Comparison of ENCODE assay signal across 10 cellular contexts in genomic region chr14:103593577-103593976, GRCh38. TPM values are rescaled to one million over a fixed set of nuclear protein-coding genes. Genes with fewer than 3 reads are reported as not detected.
DNase-seq lines count a peak whose midpoint lies in the region; ATAC-seq and TF ChIP-seq lines count a peak whose summit lies in the region.
"Had no signal": no experiment of that assay in that cellular context is flagged by ENCODE, and none has a peak within 500 bp of the region (broad histone marks: within the 10 kb centered on the region; RNA-seq: fewer than 3 reads in every experiment).

No MANE protein-coding gene starts in this region.

- H3K9me3 ChIP-seq in left ventricle myocardium inferior (replicated peaks) (no peaks in the 10 kb centered on the region), mammary epithelial cell (replicated peaks; ENCODE audit: insufficient read depth, low read length) (no peaks in the 10 kb centered on the region)
- H3K9me3 ChIP-seq: BLaER1 treated with 17β-estradiol and CSF1 and Interleukin-3, amounts not matched to agents 10 nM and 100 nM had no signal

- intact Hi-C loops in left ventricle myocardium inferior (cut with micrococcal nuclease): no loop called here
- intact Hi-C loops in Right ventricle myocardium superior (cut with DNase I): no loop called here
- intact Hi-C loops in mammary epithelial cell (cut with micrococcal nuclease): no loop called here

- H3K9ac ChIP-seq in mammary epithelial cell (ENCODE audit: insufficient read depth, low read length): no peak overlapping the region
- H3K9ac ChIP-seq: BLaER1 treated with 17β-estradiol and CSF1 and Interleukin-3, amounts not matched to agents 10 nM and 100 nM had no signal

- H3K27ac ChIP-seq in left ventricle myocardium inferior (replicated peaks): peak overlapping the region; percentile 80
- peak overlapping the region; percentile 43 for H3K27ac ChIP-seq in mammary epithelial cell (ENCODE audit: insufficient read depth, low read depth, low read length)
- H3K27ac ChIP-seq: BLaER1 treated with 17β-estradiol and CSF1 and Interleukin-3, amounts not matched to agents 10 nM and 100 nM had no signal

- BruUV-seq in mammary epithelial cell (replicated peaks; lab: Mats Ljungman, UMichigan): no TSS peak

- H3K79me2 ChIP-seq in mammary epithelial cell (ENCODE audit: insufficient read depth, low read length): no peaks in the 10 kb centered on the region

- dilution Hi-C loops in mammary epithelial cell (cut with HindIII; ENCODE audit: low sequenced_read_pairs): loop anchor here (5.0 kb wide), 3 partner anchors 69 to 99 kb away; no protein-coding TSS in a partner anchor

- CTCF ChIA-PET in mammary epithelial cell (lab: Charles Lee; ENCODE audit: low non-redundant PET): no interaction called here

- ATAC-seq in Right ventricle myocardium superior (ENCODE audit: poor library complexity) (no peak), HG03095 (IDR thresholded peaks at IDR 0.05; ENCODE audit: unreplicated experiment) (peak; percentile 96), omental fat pad (ENCODE audit: low FRiP score) (no peak)
- ATAC-seq: K562 had no signal

- H3K27me3 ChIP-seq in left ventricle myocardium inferior (ENCODE audit: low read depth) (no peaks in the 10 kb centered on the region), mammary epithelial cell (ENCODE audit: insufficient read depth, low read length) (no peaks in the 10 kb centered on the region)
- H3K27me3 ChIP-seq: BLaER1 treated with 17β-estradiol and CSF1 and Interleukin-3, amounts not matched to agents 10 nM and 100 nM had no signal

- peaks cover 34% of the 10 kb centered on the region for H3K4me1 ChIP-seq in left ventricle myocardium inferior
- H3K4me1 ChIP-seq in mammary epithelial cell (ENCODE audit: insufficient read depth, low read length): peaks cover 37% of the 10 kb centered on the region

- in situ Hi-C loops in mammary epithelial cell (cut with MboI; ENCODE audit: low sequenced_read_pairs in 2 of 2): no loop called here

- DNase-seq in left ventricle myocardium inferior (no peak), Right ventricle myocardium superior (no peak), mammary epithelial cell (no peak), omental fat pad (ENCODE audit: low spot score) (no peak), NCI-H774 (lab: John Stamatoyannopoulos, UW) (no peak), ureter (ENCODE audit: low spot score) (no peak), NCI-H226 (no peak)

- H4K20me1 ChIP-seq in mammary epithelial cell (ENCODE audit: insufficient read depth, low read length): no peaks in the 10 kb centered on the region

- H3K36me3 ChIP-seq in left ventricle myocardium inferior (peaks cover 20% of the 10 kb centered on the region), mammary epithelial cell (ENCODE audit: insufficient read depth, low read length) (no peaks in the 10 kb centered on the region)

- no peak overlapping the region for H2AFZ ChIP-seq in mammary epithelial cell (ENCODE audit: low read depth, low read length)

- H3K4me2 ChIP-seq in mammary epithelial cell (ENCODE audit: insufficient read depth, low read depth, low read length): peak overlapping the region; percentile 68

- TF ChIP-seq CTCF in left ventricle myocardium inferior (IDR thresholded peaks at IDR 0.05; ENCODE audit: borderline replicate concordance) (no peak), mammary epithelial cell (conservative IDR thresholded peaks at IDR 0.05 in 1 of 2, IDR thresholded peaks at IDR 0.05 in 1 of 2; ENCODE audit: extremely low read depth in 1 of 2, insufficient read depth in 1 of 2, low read depth in 1 of 2, low read length in 2 of 2) (no peak), omental fat pad (IDR thresholded peaks at IDR 0.05) (no peak)

- 97% methylated on average over 6 of the region's 6 CpGs for whole genome bisulfite sequencing in mammary epithelial cell (ENCODE audit: low coverage, missing lambda C conversion rate)

- H3K4me3 ChIP-seq in left ventricle myocardium inferior: peak overlapping the region; percentile 17
- H3K4me3 ChIP-seq in mammary epithelial cell (replicated peaks in 1 of 3; ENCODE audit: insufficient read depth in 1 of 3, low read depth in 2 of 3, low read length in 3 of 3): no peak overlapping the region
- H3K4me3 ChIP-seq: BLaER1 treated with 17β-estradiol and CSF1 and Interleukin-3, amounts not matched to agents 10 nM and 100 nM; K562 had no signal

RNA-seq across cellular contexts. Expression of gene COA8, which starts 30.8 kb away (rescaled TPM):
- total RNA-seq in left ventricle myocardium inferior (48.3 TPM), Right ventricle myocardium superior (60.6 TPM), mammary epithelial cell (10 to 100 TPM; 22.3 to 49.3 TPM), omental fat pad (10 to 100 TPM; 15.3 to 61.5 (median 27.5) TPM), ureter (37.3 TPM)
- 18.1 TPM for polyA plus RNA-seq in mammary epithelial cell
- polyA minus RNA-seq in mammary epithelial cell: not detected

RNA-seq across cellular contexts. Expression of gene BAG5, which starts 31.1 kb away (rescaled TPM):
- total RNA-seq in left ventricle myocardium inferior (16.7 TPM), Right ventricle myocardium superior (14.3 TPM), mammary epithelial cell (10 to 100 TPM; 31.3 to 39.0 TPM), omental fat pad (10 to 100 TPM; 29.2 to 51.2 (median 42.9) TPM), ureter (36.8 TPM)
- 9.1 TPM for polyA plus RNA-seq in mammary epithelial cell
- 25.3 TPM for polyA minus RNA-seq in mammary epithelial cell

RNA-seq across cellular contexts. Expression of gene KLC1, which starts 35.4 kb away (rescaled TPM):
- total RNA-seq in left ventricle myocardium inferior: 137 TPM
- 152 TPM for total RNA-seq in Right ventricle myocardium superior
- 100 to 1,000 TPM; 216 to 237 TPM for total RNA-seq in mammary epithelial cell
- polyA plus RNA-seq in mammary epithelial cell: 102 TPM
- polyA minus RNA-seq in mammary epithelial cell: 142 TPM
- 100 to 1,000 TPM; 195 to 349 (median 289) TPM for total RNA-seq in omental fat pad
- 179 TPM for total RNA-seq in ureter
